Comparison of ENCODE assay signal across 8 cellular contexts in genomic region chr17:5111402-5112204, GRCh38. TPM values are rescaled to one million over a fixed set of nuclear protein-coding genes. Genes with fewer than 3 reads are reported as not detected.
DNase-seq lines count a peak whose midpoint lies in the region; ATAC-seq and TF ChIP-seq lines count a peak whose summit lies in the region.

Gene ZNF232, minus strand, starts transcription at chr17:5111878. Its CDS starts 56 bp downstream, at chr17:5111822.

- H3K36me3 Mint-ChIP-seq in activated naive CD4-positive, alpha-beta T cell treated with anti-CD3 and anti-CD28 coated beads, Interleukin-2, amount 50 U/mL, for 72 hours: peaks cover 70 to 81% of the 10 kb centered on the region in 2 donors

- TF ChIP-seq CTCF in HFF-Myc (IDR thresholded peaks at IDR 0.05; ENCODE audit: low read depth, low read length, missing control alignments): no peak
- TF ChIP-seq CTCF in omental fat pad (IDR thresholded peaks at IDR 0.05): no peak
- TF ChIP-seq CTCF in testis (IDR thresholded peaks at IDR 0.05): peak in 1 of 3 experiments; percentile 18

- H3K27me3 ChIP-seq in testis: no peaks in the 10 kb centered on the region

- peaks cover 0 to 18% of the 10 kb centered on the region in 2 donors for H3K9me3 Mint-ChIP-seq in activated naive CD4-positive, alpha-beta T cell treated with anti-CD3 and anti-CD28 coated beads, Interleukin-2, amount 50 U/mL, for 72 hours

- H3K27ac Mint-ChIP-seq in activated naive CD4-positive, alpha-beta T cell treated with anti-CD3 and anti-CD28 coated beads, Interleukin-2, amount 50 U/mL, for 72 hours: peak within 1 kb of the TSS; percentile 83 to 89

- TF ChIP-seq POLR2A in testis (IDR thresholded peaks at IDR 0.05): no peak

- DNase-seq in GDM1 (lab: John Stamatoyannopoulos, UW) (peak; percentile 83), HFF-Myc (ENCODE audit: extremely low read depth, low read depth) (peak; percentile 67), NCI-H1092 (lab: John Stamatoyannopoulos, UW) (peak; percentile 93), SKM-1 (lab: John Stamatoyannopoulos, UW; ENCODE audit: unreplicated experiment) (peak; percentile 34), glomerular visceral epithelial cell (ENCODE audit: extremely low spot score) (peak; percentile 88), omental fat pad (ENCODE audit: low spot score) (peak; percentile 64), testis (peak; percentile 92)
- peak; percentile 94 to 95 for DNase-seq in activated naive CD4-positive, alpha-beta T cell treated with anti-CD3 and anti-CD28 coated beads, Interleukin-2, amount 50 U/mL, for 72 hours (ENCODE audit: low spot score in 2 of 2)

- 0% methylated on average over 15 to 62 of the region's 69 CpGs for WGBS in testis, 2 donors

- H3K9me3 ChIP-seq in testis: no peaks in the 10 kb centered on the region

- intact Hi-C loops in testis (cut with DNase I; ENCODE audit: low total_unique reads): no loop called here

- H3K4me1 ChIP-seq in testis: peaks cover 8% of the 10 kb centered on the region

- ATAC-seq in activated naive CD4-positive, alpha-beta T cell treated with anti-CD3 and anti-CD28 coated beads, Interleukin-2, amount 50 U/mL, for 72 hours: peak; percentile 93 to 95
- ATAC-seq in omental fat pad (ENCODE audit: low FRiP score): peak; percentile 96

- H3K36me3 ChIP-seq in testis (ENCODE audit: low read depth, missing control alignments): no peaks in the 10 kb centered on the region

- peak within 1 kb of the TSS; percentile 24 to 84 for H3K27ac ChIP-seq in testis

- H3K4me3 ChIP-seq in HFF-Myc (replicated peaks; ENCODE audit: low read depth, low read length) (peak within 1 kb of the TSS; percentile 73), testis (peak within 1 kb of the TSS; percentile 79 to 80)

RNA-seq across cellular contexts. Expression of gene ZNF232, which starts in this region (rescaled TPM):
- total RNA-seq in activated naive CD4-positive, alpha-beta T cell treated with anti-CD3 and anti-CD28 coated beads, Interleukin-2, amount 50 U/mL, for 72 hours: 10 to 100 TPM; 15.5 to 19.2 TPM
- 10 to 100 TPM in 1 of 4 donors, 1 to 10 TPM in 3; 3.8 to 14.3 (median 6.5) TPM for total RNA-seq in omental fat pad
- 10 to 100 TPM in 1 of 2 donors, 1 to 10 TPM in 1; 8.6 to 21.7 TPM for total RNA-seq in testis
- polyA plus RNA-seq in testis (ENCODE audit: insufficient read depth, low read depth, low replicate concordance): 14.4 TPM

Comparison
In these comparisons a context has a peak if more than half of its experiments do, and no peak if none do; other contexts are left out.
1. Peak in every context shown above with its lines: DNase-seq, ATAC-seq, H3K4me3 ChIP-seq and H3K27ac ChIP-seq.
2. DNase-seq: peak in every context shown above with its lines; median percentile 94 in activated naive CD4-positive, alpha-beta T cell treated with anti-CD3 and anti-CD28 coated beads, Interleukin-2, amount 50 U/mL, for 72 hours; 93 in NCI-H1092; 92 in testis; 88 in glomerular visceral epithelial cell; 83 in GDM1; 67 in HFF-Myc; 64 in omental fat pad; 34 in SKM-1.